Comparison of ENCODE assay signal across 10 cellular contexts in the genomic region with DNA sequence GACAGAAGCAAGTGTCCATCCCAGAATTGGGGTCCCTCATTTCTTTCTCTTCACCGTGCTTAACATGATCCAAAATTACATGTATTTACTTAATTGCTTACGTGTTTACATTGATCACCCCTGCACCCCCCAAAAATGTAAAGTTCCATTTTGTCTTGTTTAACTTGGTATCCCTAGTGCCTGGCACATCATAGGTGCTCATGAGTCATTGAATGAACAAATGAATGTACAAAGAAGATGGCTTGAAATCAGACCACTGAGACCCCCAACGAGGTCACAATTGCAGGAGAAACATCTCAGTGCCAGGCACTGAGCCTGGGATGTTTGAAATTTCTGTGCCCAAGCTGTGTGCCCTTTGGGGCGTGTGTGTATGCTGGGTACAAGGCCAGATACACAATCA. TPM values are rescaled to one million over a fixed set of nuclear protein-coding genes. Genes with fewer than 3 reads are reported as not detected.
DNase-seq lines count a peak whose midpoint lies in the region; ATAC-seq and TF ChIP-seq lines count a peak whose summit lies in the region.
"Had no signal": no experiment of that assay in that cellular context is flagged by ENCODE, and none has a peak within 500 bp of the region (broad histone marks: within the 10 kb centered on the region; RNA-seq: fewer than 3 reads in every experiment).

No MANE protein-coding gene starts in this region.

- H3K27ac ChIP-seq in hepatocyte, result no peak overlapping the region
- H3K27ac ChIP-seq: A549 had no signal

- peak overlapping the region; percentile 53 for H3K4me2 ChIP-seq in hepatocyte
- peak overlapping the region; percentile 69 for H3K4me2 ChIP-seq in skeletal muscle satellite cell (ENCODE audit: low read length)
- H3K4me2 ChIP-seq: A549 had no signal

- H4K20me1 ChIP-seq in hepatocyte (ENCODE audit: insufficient read depth, poor library complexity, severe bottlenecking), result no peaks in the 10 kb centered on the region

- H3K4me3 ChIP-seq in hepatocyte (no peak overlapping the region), skeletal muscle satellite cell (ENCODE audit: low read length) (peak overlapping the region; percentile 50)
- H3K4me3 ChIP-seq: A549, skin epidermis had no signal

- TF ChIP-seq CTCF in hepatocyte (IDR thresholded peaks at IDR 0.05; ENCODE audit: poor library complexity), result no peak

- H3K4me1 ChIP-seq in hepatocyte (ENCODE audit: insufficient read depth) (peaks cover 6% of the 10 kb centered on the region), skeletal muscle satellite cell (ENCODE audit: control insufficient read depth, insufficient read depth, low read length) (peaks cover 14% of the 10 kb centered on the region)

- H3K79me2 ChIP-seq in hepatocyte, result no peaks in the 10 kb centered on the region

- H3K9me3 ChIP-seq in hepatocyte (ENCODE audit: low read depth), result no peaks in the 10 kb centered on the region
- no peaks in the 10 kb centered on the region for H3K9me3 ChIP-seq in skeletal muscle satellite cell (replicated peaks; ENCODE audit: low read length)
- H3K9me3 ChIP-seq: A549 had no signal

- H3K9ac ChIP-seq in skeletal muscle satellite cell (ENCODE audit: low read depth, low read length), result no peak overlapping the region

- intact Hi-C loops in activated CD4-positive, alpha-beta T cell treated with anti-CD3 and anti-CD28 coated beads, Interleukin-2, amount 10 ng/mL, durations not matched to agents 24 days and 14 days (cut with micrococcal nuclease), result no loop called here

- peak; percentile 56 for ATAC-seq in activated T-helper 17 cell treated with anti-CD3 and anti-CD28 coated beads, Interleukin-2, amount 50 U/mL, for 72 hours (replicated peaks)
- no peak for ATAC-seq in HG02623 (IDR thresholded peaks at IDR 0.05; ENCODE audit: unreplicated experiment)
- ATAC-seq: A549 had no signal

- H3K27me3 ChIP-seq in hepatocyte (no peaks in the 10 kb centered on the region), skeletal muscle satellite cell (ENCODE audit: control insufficient read depth, insufficient read depth, low read length) (peaks cover 19% of the 10 kb centered on the region)

- no peaks in the 10 kb centered on the region for H3K9me3 Mint-ChIP-seq in activated CD4-positive, alpha-beta T cell treated with anti-CD3 and anti-CD28 coated beads, Interleukin-2, amount 10 ng/mL, durations not matched to agents 24 days and 14 days
- H3K9me3 Mint-ChIP-seq in activated T-helper 17 cell treated with anti-CD3 and anti-CD28 coated beads, Interleukin-2, amount 50 U/mL, for 72 hours, result no peaks in the 10 kb centered on the region

- DNase-seq in activated CD4-positive, alpha-beta T cell treated with anti-CD3 and anti-CD28 coated beads, Interleukin-2, amount 10 ng/mL, durations not matched to agents 24 days and 14 days, result no peak
- no peak for DNase-seq in activated CD4-positive, alpha-beta T cell treated with anti-CD3 and anti-CD28 coated beads for 4 hours
- no peak for DNase-seq in hepatocyte (ENCODE audit: low spot score)
- no peak for DNase-seq in A172 (ENCODE audit: low spot score)
- no peak for DNase-seq in iPS-NIHi11 (ENCODE audit: low spot score)

- peaks cover 2% of the 10 kb centered on the region for H3K27me3 Mint-ChIP-seq in activated CD4-positive, alpha-beta T cell treated with anti-CD3 and anti-CD28 coated beads, Interleukin-2, amount 10 ng/mL, durations not matched to agents 24 days and 14 days
- H3K27me3 Mint-ChIP-seq in activated T-helper 17 cell treated with anti-CD3 and anti-CD28 coated beads, Interleukin-2, amount 50 U/mL, for 72 hours, result no peaks in the 10 kb centered on the region

- no peaks in the 10 kb centered on the region for H3K36me3 Mint-ChIP-seq in activated CD4-positive, alpha-beta T cell treated with anti-CD3 and anti-CD28 coated beads, Interleukin-2, amount 10 ng/mL, durations not matched to agents 24 days and 14 days (ENCODE audit: low read depth)
- H3K36me3 Mint-ChIP-seq in activated T-helper 17 cell treated with anti-CD3 and anti-CD28 coated beads, Interleukin-2, amount 50 U/mL, for 72 hours (ENCODE audit: low read depth), result no peaks in the 10 kb centered on the region

- peak overlapping the region; percentile 14 for H3K4me3 Mint-ChIP-seq in activated CD4-positive, alpha-beta T cell treated with anti-CD3 and anti-CD28 coated beads, Interleukin-2, amount 10 ng/mL, durations not matched to agents 24 days and 14 days
- peak overlapping the region; percentile 81 for H3K4me3 Mint-ChIP-seq in activated T-helper 17 cell treated with anti-CD3 and anti-CD28 coated beads, Interleukin-2, amount 50 U/mL, for 72 hours

- peak overlapping the region; percentile 35 for H2AFZ ChIP-seq in hepatocyte

- H3K36me3 ChIP-seq in hepatocyte (replicated peaks; ENCODE audit: insufficient read depth, low read depth) (no peaks in the 10 kb centered on the region), skeletal muscle satellite cell (ENCODE audit: insufficient read depth, low read length) (no peaks in the 10 kb centered on the region)

- H3K27ac Mint-ChIP-seq in activated CD4-positive, alpha-beta T cell treated with anti-CD3 and anti-CD28 coated beads, Interleukin-2, amount 10 ng/mL, durations not matched to agents 24 days and 14 days, result peak overlapping the region; percentile 32
- H3K27ac Mint-ChIP-seq in activated T-helper 17 cell treated with anti-CD3 and anti-CD28 coated beads, Interleukin-2, amount 50 U/mL, for 72 hours, result peak overlapping the region; percentile 94

- 77% methylated on average over 4 of the region's 4 CpGs for WGBS in hepatocyte (ENCODE audit: low lambda C conversion rate, missing lambda C conversion rate)

- peaks cover 10% of the 10 kb centered on the region for H3K4me1 Mint-ChIP-seq in activated CD4-positive, alpha-beta T cell treated with anti-CD3 and anti-CD28 coated beads, Interleukin-2, amount 10 ng/mL, durations not matched to agents 24 days and 14 days
- H3K4me1 Mint-ChIP-seq in activated T-helper 17 cell treated with anti-CD3 and anti-CD28 coated beads, Interleukin-2, amount 50 U/mL, for 72 hours, result peaks cover 15% of the 10 kb centered on the region

- H3K9me2 ChIP-seq in hepatocyte (replicated peaks; ENCODE audit: insufficient read depth), result no peaks in the 10 kb centered on the region

RNA-seq across cellular contexts. Expression of gene NDFIP1, which starts 45.2 kb away (rescaled TPM):
- total RNA-seq in activated CD4-positive, alpha-beta T cell treated with anti-CD3 and anti-CD28 coated beads, Interleukin-2, amount 10 ng/mL, durations not matched to agents 24 days and 14 days, result 114 and 122 TPM in 2 replicates
- total RNA-seq in activated T-helper 17 cell treated with anti-CD3 and anti-CD28 coated beads, Interleukin-2, amount 50 U/mL, for 72 hours, result 100 to 1,000 TPM in 1 of 2 donors, 10 to 100 TPM in 1; 35.0 to 101 TPM
- 80.3 and 85.0 TPM in 2 replicates for total RNA-seq in hepatocyte
- 61.3 and 63.8 TPM in 2 replicates for polyA plus RNA-seq in hepatocyte
- total RNA-seq in skeletal muscle satellite cell (2012; rRNA removed), result 81.7 and 96.1 TPM in 2 replicates
- 57.3 and 65.7 TPM in 2 replicates for total RNA-seq in A172 (2014; rRNA removed; shearing (Covaris generic))

RNA-seq across cellular contexts. Expression of gene GNPDA1, which starts 50.5 kb away (rescaled TPM):
- total RNA-seq in activated CD4-positive, alpha-beta T cell treated with anti-CD3 and anti-CD28 coated beads, Interleukin-2, amount 10 ng/mL, durations not matched to agents 24 days and 14 days, result 108 and 114 TPM in 2 replicates
- total RNA-seq in activated T-helper 17 cell treated with anti-CD3 and anti-CD28 coated beads, Interleukin-2, amount 50 U/mL, for 72 hours, result 10 to 100 TPM; 35.8 to 51.1 TPM
- total RNA-seq in hepatocyte, result 106 and 126 TPM in 2 replicates
- polyA plus RNA-seq in hepatocyte, result 85.3 and 97.3 TPM in 2 replicates
- total RNA-seq in skeletal muscle satellite cell (2012; rRNA removed), result 38.7 and 76.3 TPM in 2 replicates
- 118 and 162 TPM in 2 replicates for total RNA-seq in A172 (2014; rRNA removed; shearing (Covaris generic))
